8 cellular contexts compared by ENCODE assay signal in genomic region chr2:41414486-41415230, GRCh38.
DNase-seq lines count a peak whose midpoint lies in the region; ATAC-seq and TF ChIP-seq lines count a peak whose summit lies in the region.

No MANE protein-coding gene starts in this region.

- no peaks in the 10 kb centered on the region for H3K4me1 Mint-ChIP-seq in MCF 10A (ENCODE audit: insufficient read depth, unreplicated experiment)

- peak; percentile 67 for DNase-seq in MCF 10A (ENCODE audit: unreplicated experiment)
- DNase-seq in breast epithelium (ENCODE audit: low spot score in 2 of 2): no peak
- DNase-seq in NCI-H187 treated with DMSO at 0.1 percent for 48 hours (lab: John Stamatoyannopoulos, UW): peak; percentile 4
- no peak for DNase-seq in ascending aorta (ENCODE audit: low spot score in 2 of 2)

- ATAC-seq in HG02678 (IDR thresholded peaks at IDR 0.05; ENCODE audit: unreplicated experiment) (peak; percentile 56), HG03457 (IDR thresholded peaks at IDR 0.05; ENCODE audit: unreplicated experiment) (no peak), HG02571 (IDR thresholded peaks at IDR 0.05; ENCODE audit: unreplicated experiment) (no peak)

- no TSS peak for BruUV-seq in MCF 10A (replicated peaks; lab: Mats Ljungman, UMichigan)

- POLR2A ChIA-PET in MCF 10A (lab: Yijun Ruan, JAX): interaction anchor here (0.6 to 1.7 kb wide), 2 partner anchors 284 to 295 kb away, joined by 3 read pairs; no protein-coding TSS in a partner anchor

- CTCF ChIA-PET in MCF 10A (lab: Yijun Ruan, JAX): interaction anchor here (0.5 to 2.5 kb wide), 12 partner anchors 10 to 761 kb away, joined by 3 to 14 read pairs (median 3); no protein-coding TSS in a partner anchor

- H3K4me3 ChIP-seq in breast epithelium: no peak overlapping the region
- no peak overlapping the region for H3K4me3 ChIP-seq in ascending aorta
- H3K4me3 ChIP-seq in liver (ENCODE audit: low read depth in 1 of 3, low read length in 3 of 3): no peak overlapping the region

- TF ChIP-seq POLR2A in breast epithelium (IDR thresholded peaks at IDR 0.05): no peak

- intact Hi-C loops in MCF 10A (cut with micrococcal nuclease) (loop anchor here (1.0 kb wide), 3 partner anchors 285 to 368 kb away; no protein-coding TSS in a partner anchor), breast epithelium (cut with DNase I; ENCODE audit: low total_unique reads) (no loop called here), ascending aorta (cut with DNase I) (loop anchor here (2.0 kb wide), 1 partner anchor 284 kb away; no protein-coding TSS in a partner anchor)

- no peaks in the 10 kb centered on the region for H3K27me3 ChIP-seq in breast epithelium
- no peaks in the 10 kb centered on the region for H3K27me3 ChIP-seq in ascending aorta
- H3K27me3 ChIP-seq in liver (ENCODE audit: control insufficient read depth in 4 of 4, insufficient read depth in 4 of 4, low read length in 3 of 4): no peaks in the 10 kb centered on the region

- peak; percentile 64 for TF ChIP-seq CTCF in MCF 10A (IDR thresholded peaks at IDR 0.05; ENCODE audit: unreplicated experiment)
- no peak for TF ChIP-seq CTCF in breast epithelium (IDR thresholded peaks at IDR 0.05)
- TF ChIP-seq CTCF in ascending aorta (IDR thresholded peaks at IDR 0.05): peak in 2 of 3 experiments; percentile 31 to 54
- peak; percentile 41 for TF ChIP-seq CTCF in liver (IDR thresholded peaks at IDR 0.05; ENCODE audit: low read depth, low read length, missing input control)

- H3K36me3 ChIP-seq in breast epithelium (no peaks in the 10 kb centered on the region), ascending aorta (no peaks in the 10 kb centered on the region), liver (ENCODE audit: control insufficient read depth in 4 of 4, insufficient read depth in 3 of 4, low read depth in 1 of 4, low read length in 3 of 4) (no peaks in the 10 kb centered on the region)

- H3K27ac ChIP-seq in breast epithelium (no peak overlapping the region), ascending aorta (no peak overlapping the region), liver (ENCODE audit: low read depth in 1 of 2, low read length in 2 of 2) (no peak overlapping the region)

- H3K4me1 ChIP-seq in breast epithelium: no peaks in the 10 kb centered on the region
- no peaks in the 10 kb centered on the region for H3K4me1 ChIP-seq in ascending aorta
- H3K4me1 ChIP-seq in liver (ENCODE audit: control insufficient read depth in 4 of 4, insufficient read depth in 4 of 4, low read length in 3 of 4): no peaks in the 10 kb centered on the region

- H3K36me3 Mint-ChIP-seq in MCF 10A (ENCODE audit: insufficient read depth, unreplicated experiment): no peaks in the 10 kb centered on the region

- H3K9me3 ChIP-seq in breast epithelium (no peaks in the 10 kb centered on the region), ascending aorta (no peaks in the 10 kb centered on the region), liver (ENCODE audit: control insufficient read depth in 4 of 4, low read length in 3 of 4) (no peaks in the 10 kb centered on the region)

- no peak overlapping the region for H3K4me3 Mint-ChIP-seq in MCF 10A (ENCODE audit: unreplicated experiment)

- no peaks in the 10 kb centered on the region for H3K27me3 Mint-ChIP-seq in MCF 10A (ENCODE audit: insufficient read depth, unreplicated experiment)

- no peak overlapping the region for H3K9ac ChIP-seq in liver (ENCODE audit: low read depth in 1 of 2, low read length in 2 of 2)

- H3K27ac Mint-ChIP-seq in MCF 10A (ENCODE audit: low read depth, unreplicated experiment): no peak overlapping the region

- 54% methylated on average over 5 of the region's 5 CpGs for WGBS in liver

- no peaks in the 10 kb centered on the region for H3K9me3 Mint-ChIP-seq in MCF 10A (ENCODE audit: unreplicated experiment)

- TF ChIP-seq RAD21 in liver (IDR thresholded peaks at IDR 0.05): peak; percentile 76 to 84

TF ChIP-seq in liver, 16 proteins besides CTCF, POLR2A, EP300 and RAD21:
- TF ChIP-seq ZBTB33 (IDR thresholded peaks at IDR 0.05): no peak
- no peak for TF ChIP-seq ATF3 (IDR thresholded peaks at IDR 0.05)
- TF ChIP-seq RXRA (IDR thresholded peaks at IDR 0.05): no peak
- TF ChIP-seq TAF1 (conservative IDR thresholded peaks at IDR 0.05): no peak
- TF ChIP-seq SP1 (IDR thresholded peaks at IDR 0.05): no peak
- no peak for TF ChIP-seq HNF4A (conservative IDR thresholded peaks at IDR 0.05)
- no peak for TF ChIP-seq HNF4G (IDR thresholded peaks at IDR 0.05)
- no peak for TF ChIP-seq JUND (IDR thresholded peaks at IDR 0.05)
- TF ChIP-seq REST (IDR thresholded peaks at IDR 0.05): no peak

Comparison
In these comparisons a context has a peak if more than half of its experiments do, and no peak if none do; other contexts are left out.
1. DNase-seq: peak in MCF 10A (single experiment) and NCI-H187 treated with DMSO at 0.1 percent for 48 hours (single experiment); none in breast epithelium (0 of 2) and ascending aorta (0 of 2).
2. CTCF ChIP-seq: peak in MCF 10A (single experiment), ascending aorta (2 of 3) and liver (single experiment); none in breast epithelium (0 of 3).